In genomic region chr2:174339571-174339966, GRCh38 we compare ENCODE assay signal across 1 cellular context.
TF ChIP-seq lines count a peak whose summit lies in the region.

No MANE protein-coding gene starts in this region.

TF ChIP-seq in GM12878, 131 proteins besides CTCF, POLR2A, EP300 and RAD21:
- TF ChIP-seq, protein P1, sequence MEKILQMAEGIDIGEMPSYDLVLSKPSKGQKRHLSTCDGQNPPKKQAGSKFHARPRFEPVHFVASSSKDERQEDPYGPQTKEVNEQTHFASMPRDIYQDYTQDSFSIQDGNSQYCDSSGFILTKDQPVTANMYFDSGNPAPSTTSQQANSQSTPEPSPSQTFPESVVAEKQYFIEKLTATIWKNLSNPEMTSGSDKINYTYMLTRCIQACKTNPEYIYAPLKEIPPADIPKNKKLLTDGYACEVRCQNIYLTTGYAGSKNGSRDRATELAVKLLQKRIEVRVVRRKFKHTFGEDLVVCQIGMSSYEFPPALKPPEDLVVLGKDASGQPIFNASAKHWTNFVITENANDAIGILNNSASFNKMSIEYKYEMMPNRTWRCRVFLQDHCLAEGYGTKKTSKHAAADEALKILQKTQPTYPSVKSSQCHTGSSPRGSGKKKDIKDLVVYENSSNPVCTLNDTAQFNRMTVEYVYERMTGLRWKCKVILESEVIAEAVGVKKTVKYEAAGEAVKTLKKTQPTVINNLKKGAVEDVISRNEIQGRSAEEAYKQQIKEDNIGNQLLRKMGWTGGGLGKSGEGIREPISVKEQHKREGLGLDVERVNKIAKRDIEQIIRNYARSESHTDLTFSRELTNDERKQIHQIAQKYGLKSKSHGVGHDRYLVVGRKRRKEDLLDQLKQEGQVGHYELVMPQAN (conservative IDR thresholded peaks at IDR 0.05), result no peak
- TF ChIP-seq BMI1 (IDR thresholded peaks at IDR 0.05; ENCODE audit: borderline replicate concordance), result peak; percentile 62
